7 cellular contexts compared by ENCODE assay signal in the genomic region with DNA sequence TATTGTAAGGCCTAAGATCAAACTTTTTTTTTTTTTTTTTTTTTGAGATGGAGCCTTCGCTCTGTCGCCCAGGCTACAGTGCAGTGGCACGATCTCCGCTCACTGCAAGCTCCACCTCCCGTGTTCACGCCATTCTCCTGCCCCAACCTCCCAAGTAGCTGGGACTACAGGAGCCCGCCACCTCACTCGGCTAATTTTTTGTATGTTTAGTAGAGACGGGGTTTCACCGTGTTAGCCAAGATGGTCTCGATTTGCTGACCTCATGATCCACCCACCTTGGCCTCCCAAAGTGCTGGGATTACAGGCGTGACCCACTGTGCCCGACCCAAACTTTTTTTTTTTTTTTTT. TPM values are rescaled to one million over a fixed set of nuclear protein-coding genes. Genes with fewer than 3 reads are reported as not detected.
DNase-seq lines count a peak whose midpoint lies in the region; ATAC-seq and TF ChIP-seq lines count a peak whose summit lies in the region.
"Not testable (repeated sequence)": the region's sequence is repeated elsewhere in the genome, so short reads cannot be mapped to it uniquely, and the experiment has no call there.

No MANE protein-coding gene starts in this region.

- not testable (repeated sequence) for DNase-seq in OCI-LY7 (ENCODE audit: low spot score); memory B cell (ENCODE audit: low spot score in 2 of 2)
- peak; percentile 29 for DNase-seq in posterior vena cava (ENCODE audit: low spot score)

- not testable (repeated sequence) for H3K9me3 Mint-ChIP-seq in activated T-helper 17 cell treated with anti-CD3 and anti-CD28 coated beads, Interleukin-2, amount 50 U/mL, for 72 hours; dendritic cell treated with granulocyte-macrophage colony-stimulating factor and Interleukin-4, amounts not matched to agents 40 ng/mL and 50 ng/mL, for 4 days; memory B cell

- not testable (repeated sequence) for H3K79me2 ChIP-seq in OCI-LY7 (ENCODE audit: insufficient read depth, low read depth, low read length)

- peak overlapping the region; percentile 78 for H3K4me2 ChIP-seq in BLaER1
- H3K4me2 ChIP-seq in OCI-LY7 (ENCODE audit: low read length): peak overlapping the region; percentile 62

- peak overlapping the region; percentile 85; the same call in 1 of the 2 replicates for H2AFZ ChIP-seq in OCI-LY7 (ENCODE audit: low read length)

- POLR2A ChIA-PET in OCI-LY7 (lab: Charles Lee): interaction anchor here (0.6 to 2.0 kb wide), 14 partner anchors 11 to 422 kb away, joined by 3 to 10 read pairs (median 4); partner anchors contain the start of gene SOCS1

- H3K36me3 Mint-ChIP-seq in activated T-helper 17 cell treated with anti-CD3 and anti-CD28 coated beads, Interleukin-2, amount 50 U/mL, for 72 hours (ENCODE audit: low read depth); memory B cell: not testable (repeated sequence)
- peaks cover 12% of the 10 kb centered on the region for H3K36me3 Mint-ChIP-seq in dendritic cell treated with granulocyte-macrophage colony-stimulating factor and Interleukin-4, amounts not matched to agents 40 ng/mL and 50 ng/mL, for 4 days (ENCODE audit: low read depth)

- H3K4me3 Mint-ChIP-seq in activated T-helper 17 cell treated with anti-CD3 and anti-CD28 coated beads, Interleukin-2, amount 50 U/mL, for 72 hours: not testable (repeated sequence)
- H3K4me3 Mint-ChIP-seq in dendritic cell treated with granulocyte-macrophage colony-stimulating factor and Interleukin-4, amounts not matched to agents 40 ng/mL and 50 ng/mL, for 4 days: peak overlapping the region; percentile 44
- H3K4me3 Mint-ChIP-seq in memory B cell: peak overlapping the region; percentile 61

- TF ChIP-seq CTCF in OCI-LY7 (conservative IDR thresholded peaks at IDR 0.05; ENCODE audit: low read length): not testable (repeated sequence)

- H3K9me3 ChIP-seq in BLaER1; OCI-LY7 (ENCODE audit: low read length): not testable (repeated sequence)

- 0 out of 2 replicates have a peak overlapping the region, but pooled peaks have one; percentile 35 for H3K27ac ChIP-seq in BLaER1
- H3K27ac ChIP-seq in OCI-LY7 (ENCODE audit: low read depth, low read length, poor library complexity, severe bottlenecking): peak overlapping the region; percentile 85

- H3K9me2 ChIP-seq in OCI-LY7 (ENCODE audit: insufficient read depth, low read length): not testable (repeated sequence)

- not testable (repeated sequence) for H3K9ac ChIP-seq in BLaER1

- H3K4me3 ChIP-seq in BLaER1: not testable (repeated sequence)
- peak overlapping the region; percentile 21 for H3K4me3 ChIP-seq in OCI-LY7 (ENCODE audit: low read depth, low read length, poor library complexity, severe bottlenecking)

- H3K27me3 ChIP-seq in BLaER1: not testable (repeated sequence)

- peak; percentile 16 for ATAC-seq in GM19351 (IDR thresholded peaks at IDR 0.05; ENCODE audit: unreplicated experiment)
- ATAC-seq in activated T-helper 17 cell treated with anti-CD3 and anti-CD28 coated beads, Interleukin-2, amount 50 U/mL, for 72 hours (replicated peaks); memory B cell (ENCODE audit: low read depth): not testable (repeated sequence)

- H3K4me1 Mint-ChIP-seq in activated T-helper 17 cell treated with anti-CD3 and anti-CD28 coated beads, Interleukin-2, amount 50 U/mL, for 72 hours: not testable (repeated sequence)
- peaks cover 69% of the 10 kb centered on the region for H3K4me1 Mint-ChIP-seq in dendritic cell treated with granulocyte-macrophage colony-stimulating factor and Interleukin-4, amounts not matched to agents 40 ng/mL and 50 ng/mL, for 4 days (ENCODE audit: low read depth)
- peaks cover 14% of the 10 kb centered on the region for H3K4me1 Mint-ChIP-seq in memory B cell

- peak overlapping the region; percentile 40 for H3K27ac Mint-ChIP-seq in activated T-helper 17 cell treated with anti-CD3 and anti-CD28 coated beads, Interleukin-2, amount 50 U/mL, for 72 hours
- peak overlapping the region; percentile 80 for H3K27ac Mint-ChIP-seq in dendritic cell treated with granulocyte-macrophage colony-stimulating factor and Interleukin-4, amounts not matched to agents 40 ng/mL and 50 ng/mL, for 4 days
- H3K27ac Mint-ChIP-seq in memory B cell: peak overlapping the region; percentile 92

- H3K4me1 ChIP-seq in BLaER1: peaks cover 51% of the 10 kb centered on the region
- peaks cover 53% of the 10 kb centered on the region for H3K4me1 ChIP-seq in OCI-LY7 (ENCODE audit: insufficient read depth, low read length, poor library complexity, severe bottlenecking)

- H4K20me1 ChIP-seq in BLaER1; OCI-LY7 (ENCODE audit: insufficient read depth, low read length): not testable (repeated sequence)

- CTCF ChIA-PET in OCI-LY7 (lab: Charles Lee; ENCODE audit: unreplicated experiment): interaction anchor here (0.7 to 1.2 kb wide), 3 partner anchors 9 to 266 kb away, joined by 3 to 4 read pairs (median 3); no protein-coding TSS in a partner anchor

- not testable (repeated sequence) for BruUV-seq in OCI-LY7 (replicated peaks; lab: Mats Ljungman, UMichigan)

- not testable (repeated sequence) for H3K36me3 ChIP-seq in BLaER1; OCI-LY7 (ENCODE audit: insufficient read depth, low read length)

- not testable (repeated sequence) for H3K27me3 Mint-ChIP-seq in activated T-helper 17 cell treated with anti-CD3 and anti-CD28 coated beads, Interleukin-2, amount 50 U/mL, for 72 hours; memory B cell
- peaks cover 58% of the 10 kb centered on the region for H3K27me3 Mint-ChIP-seq in dendritic cell treated with granulocyte-macrophage colony-stimulating factor and Interleukin-4, amounts not matched to agents 40 ng/mL and 50 ng/mL, for 4 days

- intact Hi-C loops in OCI-LY7 (cut with micrococcal nuclease; ENCODE audit: unreplicated experiment): loop anchor here (5.0 kb wide), 2 partner anchors 279 to 399 kb away; no protein-coding TSS in a partner anchor
- intact Hi-C loops in dendritic cell treated with granulocyte-macrophage colony-stimulating factor and Interleukin-4, amounts not matched to agents 40 ng/mL and 50 ng/mL, for 4 days (cut with micrococcal nuclease): loop anchor here (1.0 to 2.0 kb wide), 2 partner anchors 9 to 14 kb away; no protein-coding TSS in a partner anchor
- intact Hi-C loops in posterior vena cava (cut with DNase I): not testable (repeated sequence)

RNA-seq across cellular contexts. Expression of gene RMI2, which starts 25.6 kb away (rescaled TPM):
- 60.4 and 84.5 TPM in 2 replicates for total RNA-seq in OCI-LY7 (2014; rRNA removed; shearing (Covaris generic))
- total RNA-seq in OCI-LY7 (2022) (126 and 157 TPM in 2 replicates), posterior vena cava (1 to 10 TPM in 1 of 2 donors, under 1 TPM in 1; 0.67 to 1.4 TPM)
- 10 to 100 TPM; 31.6 to 34.3 TPM for total RNA-seq in activated T-helper 17 cell treated with anti-CD3 and anti-CD28 coated beads, Interleukin-2, amount 50 U/mL, for 72 hours

Comparison
In these comparisons a context has a peak if more than half of its experiments do, and no peak if none do; other contexts are left out.
1. H3K27ac Mint-ChIP-seq: peak in every context shown above with its lines; median percentile 92 in memory B cell; 80 in dendritic cell treated with granulocyte-macrophage colony-stimulating factor and Interleukin-4, amounts not matched to agents 40 ng/mL and 50 ng/mL, for 4 days; 40 in activated T-helper 17 cell treated with anti-CD3 and anti-CD28 coated beads, Interleukin-2, amount 50 U/mL, for 72 hours.
2. RNA of gene RMI2, which starts 25.6 kb away (total RNA-seq): 60.4 to 157 TPM in OCI-LY7 and 31.6 to 34.3 TPM in activated T-helper 17 cell treated with anti-CD3 and anti-CD28 coated beads, Interleukin-2, amount 50 U/mL, for 72 hours; 0.67 to 1.4 TPM in posterior vena cava; every median in the first group is over 10 times any median in the second.